8 cellular contexts compared by ENCODE assay signal in genomic region chr9:91711755-91712591, GRCh38.
DNase-seq lines count a peak whose midpoint lies in the region; ATAC-seq and TF ChIP-seq lines count a peak whose summit lies in the region.

No MANE protein-coding gene starts in this region.

- H3K27ac ChIP-seq in MM.1S (ENCODE audit: low read length) (peak overlapping the region; percentile 6; the same call in 1 of the 2 replicates), esophagus muscularis mucosa (replicated peaks in 1 of 4) (no peak overlapping the region)

- intact Hi-C loops in esophagus muscularis mucosa (cut with DNase I), result no loop called here

- peak overlapping the region; percentile 53; the same call in 1 of the 2 replicates for H2AFZ ChIP-seq in MM.1S (ENCODE audit: low read length)

- H3K4me3 ChIP-seq in MM.1S (ENCODE audit: low read length), result peak overlapping the region; percentile 13; the same call in 1 of the 2 replicates
- H3K4me3 ChIP-seq in retinal pigment epithelial cell (ENCODE audit: low read length), result no peak overlapping the region
- H3K4me3 ChIP-seq in esophagus muscularis mucosa, result no peak overlapping the region

- no peak for TF ChIP-seq EP300 in esophagus muscularis mucosa (IDR thresholded peaks at IDR 0.05)

- H3K79me2 ChIP-seq in MM.1S (ENCODE audit: low read length), result no peaks in the 10 kb centered on the region

- peak; percentile 89 for ATAC-seq in GM18498 (IDR thresholded peaks at IDR 0.05; ENCODE audit: unreplicated experiment)
- ATAC-seq in GM21786 (IDR thresholded peaks at IDR 0.05; ENCODE audit: unreplicated experiment), result peak; percentile 96

- peaks cover 5% of the 10 kb centered on the region; the same call in 1 of the 2 replicates for H3F3A ChIP-seq in MM.1S (ENCODE audit: insufficient read depth, low read length)

- H3K9ac ChIP-seq in MM.1S (ENCODE audit: low read length), result peak overlapping the region; percentile 15; the same call in 1 of the 2 replicates

- WGBS in esophagus muscularis mucosa, result 81% methylated on average over 8 of the region's 8 CpGs

- H3K27me3 ChIP-seq in MM.1S (replicated peaks; ENCODE audit: insufficient read depth, low read length), result no peaks in the 10 kb centered on the region
- no peaks in the 10 kb centered on the region for H3K27me3 ChIP-seq in esophagus muscularis mucosa

- no peak for TF ChIP-seq CTCF in MM.1S (IDR thresholded peaks at IDR 0.05; ENCODE audit: low read length)
- no peak for TF ChIP-seq CTCF in retinal pigment epithelial cell (conservative IDR thresholded peaks at IDR 0.05; ENCODE audit: low read depth, low read length)
- TF ChIP-seq CTCF in esophagus muscularis mucosa (IDR thresholded peaks at IDR 0.05), result no peak

- DNase-seq in MM.1S (peak; percentile 82), retinal pigment epithelial cell (ENCODE audit: low read depth) (peak; percentile 26), esophagus muscularis mucosa (ENCODE audit: extremely low spot score) (no peak), NCI-H2107 treated with DMSO at 0.1 percent for 48 hours (lab: John Stamatoyannopoulos, UW; ENCODE audit: unreplicated experiment) (no peak), NCI-H748 (lab: John Stamatoyannopoulos, UW; ENCODE audit: unreplicated experiment) (no peak)
- DNase-seq in activated T-cell treated with anti-CD3 and anti-CD28 coated beads, Interleukin-2, amount 50 U/mL, for 48 hours, result peak; percentile 69 to 78

- H4K20me1 ChIP-seq in MM.1S (ENCODE audit: insufficient read depth, low read length), result no peaks in the 10 kb centered on the region

- H3K36me3 ChIP-seq in MM.1S (replicated peaks; ENCODE audit: insufficient read depth, low read length) (no peaks in the 10 kb centered on the region), esophagus muscularis mucosa (no peaks in the 10 kb centered on the region)

- peak overlapping the region; percentile 27 for H3K4me2 ChIP-seq in MM.1S (ENCODE audit: low read depth, low read length)

- no peak for TF ChIP-seq POLR2A in esophagus muscularis mucosa (IDR thresholded peaks at IDR 0.05; ENCODE audit: low read depth)

- H3K9me2 ChIP-seq in MM.1S (replicated peaks; ENCODE audit: insufficient read depth, low read length), result no peaks in the 10 kb centered on the region

- H3K4me1 ChIP-seq in MM.1S (ENCODE audit: low read length) (no peaks in the 10 kb centered on the region), esophagus muscularis mucosa (peaks cover 0 to 22% (median 8%) of the 10 kb centered on the region in 4 donors)

- H3K9me3 ChIP-seq in MM.1S (replicated peaks; ENCODE audit: insufficient read depth, low read length), result no peaks in the 10 kb centered on the region
- peaks cover 0 to 10% (median 0%) of the 10 kb centered on the region in 4 donors for H3K9me3 ChIP-seq in esophagus muscularis mucosa

Comparison
In these comparisons a context has a peak if more than half of its experiments do, and no peak if none do; other contexts are left out.
1. DNase-seq: peak in MM.1S (single experiment), activated T-cell treated with anti-CD3 and anti-CD28 coated beads, Interleukin-2, amount 50 U/mL, for 48 hours (2 of 2) and retinal pigment epithelial cell (single experiment); none in esophagus muscularis mucosa (single experiment), NCI-H2107 treated with DMSO at 0.1 percent for 48 hours (single experiment) and NCI-H748 (single experiment).